In genomic region chr1:234963180-234963903, GRCh38 we compare ENCODE assay signal across 8 cellular contexts.
DNase-seq lines count a peak whose midpoint lies in the region; ATAC-seq and TF ChIP-seq lines count a peak whose summit lies in the region.

No MANE protein-coding gene starts in this region.

- no peak for TF ChIP-seq CTCF in Panc1 (IDR thresholded peaks at IDR 0.05)

- H3K27me3 ChIP-seq in Panc1 (ENCODE audit: control insufficient read depth, insufficient read depth, low read length), result no peaks in the 10 kb centered on the region

- H3K36me3 ChIP-seq in Panc1 (ENCODE audit: control insufficient read depth, insufficient read depth, low read length), result no peaks in the 10 kb centered on the region

- BruUV-seq in Panc1 (replicated peaks; lab: Mats Ljungman, UMichigan), result no TSS peak

- CTCF ChIA-PET in Panc1 (lab: Charles Lee), result interaction anchor here (0.7 to 1.3 kb wide), 3 partner anchors 130 to 464 kb away, joined by 3 read pairs; no protein-coding TSS in a partner anchor

- in situ Hi-C loops in Panc1 (cut with HindIII; ENCODE audit: low pct_unique_long_range_greater_than_20kb, low sequenced_read_pairs), result loop anchor here (25.0 kb wide), 1 partner anchor 351 kb away; the partner anchor contains the start of gene IRF2BP2

- peak overlapping the region; percentile 77 for H3K4me3 Mint-ChIP-seq in activated T-helper 17 cell treated with anti-CD3 and anti-CD28 coated beads, Interleukin-2, amount 50 U/mL, for 72 hours

- no peaks in the 10 kb centered on the region for H3K9me3 Mint-ChIP-seq in activated T-helper 17 cell treated with anti-CD3 and anti-CD28 coated beads, Interleukin-2, amount 50 U/mL, for 72 hours

- POLR2A ChIA-PET in Panc1 (lab: Charles Lee), result interaction anchor here (0.6 to 1.6 kb wide), 8 partner anchors 10 to 464 kb away, joined by 3 to 8 read pairs (median 4); partner anchors contain the start of gene IRF2BP2

- H3K27ac Mint-ChIP-seq in activated T-helper 17 cell treated with anti-CD3 and anti-CD28 coated beads, Interleukin-2, amount 50 U/mL, for 72 hours, result peak overlapping the region; percentile 91

- peaks cover 71% of the 10 kb centered on the region for H3K4me1 ChIP-seq in Panc1 (ENCODE audit: control insufficient read depth, insufficient read depth, low read length)

- peak overlapping the region in 1 of 2 experiments; percentile 29; a peak in 2 of 4 replicates for H3K4me3 ChIP-seq in Panc1 (ENCODE audit: low read depth in 2 of 2, low read length in 2 of 2)

- intact Hi-C loops in Panc1 (cut with micrococcal nuclease; ENCODE audit: unreplicated experiment), result loop anchor here (5.0 kb wide), 2 partner anchors 119 to 466 kb away; no protein-coding TSS in a partner anchor
- intact Hi-C loops in sciatic nerve (cut with DNase I), result no loop called here

- peak overlapping the region; percentile 100 for H3K27ac ChIP-seq in Panc1 (ENCODE audit: low read length)

- DNase-seq in Panc1 (ENCODE audit: low read depth, low spot score), result no peak
- peak; percentile 77 for DNase-seq in foreskin melanocyte
- peak; percentile 89 for DNase-seq in sciatic nerve (ENCODE audit: low spot score)
- no peak for DNase-seq in SHP77 (lab: John Stamatoyannopoulos, UW)
- no peak for DNase-seq in HuH-7 (ENCODE audit: low spot score)

- H3K9me3 ChIP-seq in Panc1 (ENCODE audit: control insufficient read depth, insufficient read depth, low read depth, low read length), result no peaks in the 10 kb centered on the region

- ATAC-seq in GM18858 (IDR thresholded peaks at IDR 0.05; ENCODE audit: unreplicated experiment), result peak; percentile 84
- ATAC-seq in HG03060 (IDR thresholded peaks at IDR 0.05; ENCODE audit: low read depth, unreplicated experiment), result peak; percentile 76
- ATAC-seq in Panc1, result peak; percentile 54
- peak; percentile 89 for ATAC-seq in activated T-helper 17 cell treated with anti-CD3 and anti-CD28 coated beads, Interleukin-2, amount 50 U/mL, for 72 hours (replicated peaks)
- ATAC-seq in sciatic nerve, result peak; percentile 81

- no peaks in the 10 kb centered on the region for H3K27me3 Mint-ChIP-seq in activated T-helper 17 cell treated with anti-CD3 and anti-CD28 coated beads, Interleukin-2, amount 50 U/mL, for 72 hours

- H3K4me1 Mint-ChIP-seq in activated T-helper 17 cell treated with anti-CD3 and anti-CD28 coated beads, Interleukin-2, amount 50 U/mL, for 72 hours, result peaks cover 43% of the 10 kb centered on the region

- peaks cover 8% of the 10 kb centered on the region for H3K36me3 Mint-ChIP-seq in activated T-helper 17 cell treated with anti-CD3 and anti-CD28 coated beads, Interleukin-2, amount 50 U/mL, for 72 hours (ENCODE audit: low read depth)

Comparison
In these comparisons a context has a peak if more than half of its experiments do, and no peak if none do; other contexts are left out.
1. DNase-seq: peak in foreskin melanocyte (single experiment) and sciatic nerve (single experiment); none in Panc1 (single experiment), SHP77 (0 of 2) and HuH-7 (single experiment).
2. Peak in every context shown above with its lines, with median percentiles within 50 percentile points of each other: ATAC-seq.